ENCODE assay signal across 1 cellular context in genomic region chr11:7666292-7666866, GRCh38.
TF ChIP-seq lines count a peak whose summit lies in the region.

No MANE protein-coding gene starts in this region.

TF ChIP-seq in H1, 55 proteins besides CTCF, POLR2A, EP300 and RAD21 (continued from another document):
- TF ChIP-seq HDAC2 (IDR thresholded peaks at IDR 0.05; ENCODE audit: borderline replicate concordance in 1 of 2, low read depth in 2 of 2, low read length in 2 of 2) = no peak
- TF ChIP-seq JUN (IDR thresholded peaks at IDR 0.05; ENCODE audit: low read depth, low read length) = no peak
- no peak for TF ChIP-seq BRCA1 (IDR thresholded peaks at IDR 0.05; ENCODE audit: low read depth, low read length)
- TF ChIP-seq TAF7 (optimal IDR thresholded peaks at IDR 0.05; ENCODE audit: borderline replicate concordance, low read depth, low read length) = no peak
- TF ChIP-seq EGR1 (IDR thresholded peaks at IDR 0.05; ENCODE audit: borderline replicate concordance, low read depth, low read length) = no peak
- TF ChIP-seq TCF12 (IDR thresholded peaks at IDR 0.05; ENCODE audit: low read depth, low read length) = no peak
- TF ChIP-seq CTBP2 (IDR thresholded peaks at IDR 0.05; ENCODE audit: borderline replicate concordance, insufficient read depth, insufficient read length, low read length) = no peak
